Comparison of ENCODE assay signal across 19 cellular contexts in genomic region chr14:75215520-75215919, GRCh38. TPM values are rescaled to one million over a fixed set of nuclear protein-coding genes. Genes with fewer than 3 reads are reported as not detected.
DNase-seq lines count a peak whose midpoint lies in the region; ATAC-seq lines count a peak whose summit lies in the region.
"Had no signal": no experiment of that assay in that cellular context is flagged by ENCODE, and none has a peak within 500 bp of the region (broad histone marks: within the 10 kb centered on the region; RNA-seq: fewer than 3 reads in every experiment).

No MANE protein-coding gene starts in this region.

- peaks cover 2% of the 10 kb centered on the region for H3K36me3 Mint-ChIP-seq in activated CD4-positive, alpha-beta T cell treated with anti-CD3 and anti-CD28 coated beads, Interleukin-2, amount 10 ng/mL, durations not matched to agents 24 days and 14 days (ENCODE audit: low read depth)
- H3K36me3 Mint-ChIP-seq in T-helper 17 cell (ENCODE audit: low read depth) = no peaks in the 10 kb centered on the region
- peaks cover 5% of the 10 kb centered on the region for H3K36me3 Mint-ChIP-seq in effector memory CD8-positive, alpha-beta T cell (ENCODE audit: insufficient read depth)
- H3K36me3 Mint-ChIP-seq in stimulated activated effector memory CD8-positive, alpha-beta T cell treated with anti-CD3 and anti-CD28 coated beads, Interleukin-12 subunit alpha, Interleukin-12 subunit beta, amount 100 ng/mL, for 72 hours = no peaks in the 10 kb centered on the region

- H3K27ac Mint-ChIP-seq in activated CD4-positive, alpha-beta T cell treated with anti-CD3 and anti-CD28 coated beads, Interleukin-2, amount 10 ng/mL, durations not matched to agents 24 days and 14 days = peak overlapping the region; percentile 36
- H3K27ac Mint-ChIP-seq in T-helper 17 cell = peak overlapping the region; percentile 66
- H3K27ac Mint-ChIP-seq in effector memory CD8-positive, alpha-beta T cell = peak overlapping the region; percentile 12 to 78
- peak overlapping the region; percentile 62 for H3K27ac Mint-ChIP-seq in stimulated activated effector memory CD8-positive, alpha-beta T cell treated with anti-CD3 and anti-CD28 coated beads, Interleukin-12 subunit alpha, Interleukin-12 subunit beta, amount 100 ng/mL, for 72 hours
- H3K27ac Mint-ChIP-seq: CD4-positive, alpha-beta T cell had no signal

- intact Hi-C loops in activated CD4-positive, alpha-beta T cell treated with anti-CD3 and anti-CD28 coated beads, Interleukin-2, amount 10 ng/mL, durations not matched to agents 24 days and 14 days (cut with micrococcal nuclease) = no loop called here

- peaks cover 12% of the 10 kb centered on the region for H3K4me1 Mint-ChIP-seq in activated CD4-positive, alpha-beta T cell treated with anti-CD3 and anti-CD28 coated beads, Interleukin-2, amount 10 ng/mL, durations not matched to agents 24 days and 14 days
- H3K4me1 Mint-ChIP-seq in T-helper 17 cell = peaks cover 16% of the 10 kb centered on the region
- H3K4me1 Mint-ChIP-seq in effector memory CD8-positive, alpha-beta T cell (ENCODE audit: low read depth in 2 of 2) = peaks cover 11 to 19% of the 10 kb centered on the region in 2 donors
- H3K4me1 Mint-ChIP-seq in stimulated activated effector memory CD8-positive, alpha-beta T cell treated with anti-CD3 and anti-CD28 coated beads, Interleukin-12 subunit alpha, Interleukin-12 subunit beta, amount 100 ng/mL, for 72 hours = peaks cover 19% of the 10 kb centered on the region

- no peak for DNase-seq in activated CD4-positive, alpha-beta T cell treated with anti-CD3 and anti-CD28 coated beads, Interleukin-2, amount 10 ng/mL, durations not matched to agents 24 days and 14 days
- DNase-seq in activated CD4-positive, alpha-beta T cell treated with anti-CD3 and anti-CD28 coated beads, Interleukin-2, amount 50 U/mL, for 1 hour = no peak
- DNase-seq in T-helper 17 cell (no peak), T-helper 1 cell (no peak), HT-29 (ENCODE audit: low spot score) (no peak), DMS 273 (lab: John Stamatoyannopoulos, UW; ENCODE audit: unreplicated experiment) (no peak)
- DNase-seq in effector memory CD8-positive, alpha-beta T cell = no peak
- DNase-seq in stimulated activated effector memory CD8-positive, alpha-beta T cell treated with anti-CD3 and anti-CD28 coated beads, Interleukin-12 subunit alpha, Interleukin-12 subunit beta, amount 100 ng/mL, for 72 hours (ENCODE audit: low spot score in 2 of 2) = no peak
- DNase-seq: 8988T; Calu3; CD4-positive, alpha-beta T cell; GOT3; KBM-7; NCI-H1105 treated with DMSO at 0.1 percent for 48 hours; NCI-H1694; NCI-H510A; NCI-H748 treated with DMSO at 0.1 percent for 48 hours; NK-92 treated with Interleukin-12 subunit alpha and Interleukin-12 subunit beta, amount 100 ng/mL, for 24 hours; SHP77 had no signal

- no peaks in the 10 kb centered on the region for H3K9me3 Mint-ChIP-seq in activated CD4-positive, alpha-beta T cell treated with anti-CD3 and anti-CD28 coated beads, Interleukin-2, amount 10 ng/mL, durations not matched to agents 24 days and 14 days
- H3K9me3 Mint-ChIP-seq in effector memory CD8-positive, alpha-beta T cell = no peaks in the 10 kb centered on the region
- no peaks in the 10 kb centered on the region for H3K9me3 Mint-ChIP-seq in stimulated activated effector memory CD8-positive, alpha-beta T cell treated with anti-CD3 and anti-CD28 coated beads, Interleukin-12 subunit alpha, Interleukin-12 subunit beta, amount 100 ng/mL, for 72 hours
- H3K9me3 Mint-ChIP-seq: CD4-positive, alpha-beta T cell had no signal

- ATAC-seq in T-helper 17 cell = peak; percentile 39
- no peak for ATAC-seq in effector memory CD8-positive, alpha-beta T cell (replicated peaks)
- no peak for ATAC-seq in stimulated activated effector memory CD8-positive, alpha-beta T cell treated with anti-CD3 and anti-CD28 coated beads, Interleukin-12 subunit alpha, Interleukin-12 subunit beta, amount 100 ng/mL, for 72 hours

- H3K27me3 Mint-ChIP-seq in activated CD4-positive, alpha-beta T cell treated with anti-CD3 and anti-CD28 coated beads, Interleukin-2, amount 10 ng/mL, durations not matched to agents 24 days and 14 days = peaks cover 20% of the 10 kb centered on the region
- no peaks in the 10 kb centered on the region for H3K27me3 Mint-ChIP-seq in T-helper 17 cell
- H3K27me3 Mint-ChIP-seq in effector memory CD8-positive, alpha-beta T cell = no peaks in the 10 kb centered on the region
- H3K27me3 Mint-ChIP-seq: CD4-positive, alpha-beta T cell had no signal

- no peaks in the 10 kb centered on the region for H3K9me3 ChIP-seq in T-helper 17 cell (ENCODE audit: control insufficient read depth, low read length, poor library complexity, severe bottlenecking)

- no peak overlapping the region for H3K4me3 Mint-ChIP-seq in activated CD4-positive, alpha-beta T cell treated with anti-CD3 and anti-CD28 coated beads, Interleukin-2, amount 10 ng/mL, durations not matched to agents 24 days and 14 days
- H3K4me3 Mint-ChIP-seq in T-helper 17 cell = peak overlapping the region; percentile 62
- peak overlapping the region; percentile 45 to 62 for H3K4me3 Mint-ChIP-seq in effector memory CD8-positive, alpha-beta T cell
- no peak overlapping the region for H3K4me3 Mint-ChIP-seq in stimulated activated effector memory CD8-positive, alpha-beta T cell treated with anti-CD3 and anti-CD28 coated beads, Interleukin-12 subunit alpha, Interleukin-12 subunit beta, amount 100 ng/mL, for 72 hours
- H3K4me3 Mint-ChIP-seq: CD4-positive, alpha-beta T cell had no signal

RNA-seq across cellular contexts. Expression of gene TMED10, which starts 39.1 kb away (rescaled TPM):
- 192 and 200 TPM in 2 replicates for total RNA-seq in activated CD4-positive, alpha-beta T cell treated with anti-CD3 and anti-CD28 coated beads, Interleukin-2, amount 10 ng/mL, durations not matched to agents 24 days and 14 days
- total RNA-seq in T-helper 17 cell = 100 to 1,000 TPM; 190 to 195 TPM
- 136 and 148 TPM in 2 replicates for total RNA-seq in HT-29 (2014; rRNA removed; shearing (Covaris generic))

Comparison
In these comparisons a context has a peak if more than half of its experiments do, and no peak if none do; other contexts are left out.
1. H3K4me3 Mint-ChIP-seq: peak in T-helper 17 cell (single experiment) and effector memory CD8-positive, alpha-beta T cell (2 of 2); none in activated CD4-positive, alpha-beta T cell treated with anti-CD3 and anti-CD28 coated beads, Interleukin-2, amount 10 ng/mL, durations not matched to agents 24 days and 14 days (single experiment) and stimulated activated effector memory CD8-positive, alpha-beta T cell treated with anti-CD3 and anti-CD28 coated beads, Interleukin-12 subunit alpha, Interleukin-12 subunit beta, amount 100 ng/mL, for 72 hours (single experiment).
2. Peak in every context shown above with its lines, with median percentiles within 50 percentile points of each other: H3K27ac Mint-ChIP-seq.